15 cellular contexts compared by ENCODE assay signal in the genomic region with DNA sequence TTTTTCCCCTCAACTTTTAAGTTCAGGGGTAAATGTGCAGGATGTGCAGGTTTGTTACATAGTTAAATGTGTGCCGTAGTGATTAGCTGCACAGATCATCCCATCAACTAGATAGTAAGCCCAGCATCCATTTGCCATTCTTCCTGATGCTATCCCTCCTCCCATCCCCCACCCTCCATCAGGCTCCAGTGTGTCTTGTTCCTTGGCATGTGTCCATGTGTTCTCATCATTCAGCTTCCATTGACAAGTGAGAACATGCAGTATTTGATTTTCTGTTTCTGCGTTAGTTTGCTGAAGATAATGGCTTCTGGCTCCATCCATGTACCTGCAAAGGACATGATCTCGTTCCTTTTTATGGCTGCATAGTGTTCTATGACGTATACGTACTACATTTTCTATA. TPM values are rescaled to one million over a fixed set of nuclear protein-coding genes. Genes with fewer than 3 reads are reported as not detected.
A peak's percentile ranks its signal among the peaks of the same experiment; 100 is the strongest.
DNase-seq lines count a peak whose midpoint lies in the region; TF ChIP-seq lines count a peak whose summit lies in the region.
"Had no signal": no experiment of that assay in that cellular context is flagged by ENCODE, and none has a peak within 500 bp of the region (broad histone marks: within the 10 kb centered on the region; RNA-seq: fewer than 3 reads in every experiment).

No MANE protein-coding gene starts in this region.

- no peaks in the 10 kb centered on the region for H3K27me3 ChIP-seq in Peyer's patch
- H3K27me3 ChIP-seq: BLaER1 treated with 17β-estradiol and CSF1 and Interleukin-3, amounts not matched to agents 10 nM and 100 nM; SJSA1; upper lobe of right lung had no signal

- H3K9me3 Mint-ChIP-seq in CD14-positive monocyte: peaks cover 0 to 2% (median 0%) of the 10 kb centered on the region in 7 donors
- H3K9me3 Mint-ChIP-seq in activated T-helper 1 cell treated with anti-CD3 and anti-CD28 coated beads, Interleukin-12 subunit alpha, Interleukin-12 subunit beta, Interleukin-2, Interleukin-4 antibody, amounts not matched to agents 30 ng/mL and 10 ng/mL and 1 ng/mL, durations not matched to agents 14 hours and 24 hours and 36 hours: no peaks in the 10 kb centered on the region
- H3K9me3 Mint-ChIP-seq: GM23338 had no signal

- no peaks in the 10 kb centered on the region for H3K9me3 ChIP-seq in Peyer's patch
- H3K9me3 ChIP-seq: SJSA1, upper lobe of right lung had no signal

- intact Hi-C loops in CD14-positive monocyte (cut with micrococcal nuclease): no loop called here
- intact Hi-C loops in activated T-helper 1 cell treated with anti-CD3 and anti-CD28 coated beads, Interleukin-12 subunit alpha, Interleukin-12 subunit beta, Interleukin-2, Interleukin-4 antibody, amounts not matched to agents 30 ng/mL and 10 ng/mL and 1 ng/mL, durations not matched to agents 14 hours and 24 hours and 36 hours (cut with micrococcal nuclease): no loop called here

- no peaks in the 10 kb centered on the region for H3K27me3 Mint-ChIP-seq in CD14-positive monocyte (ENCODE audit: low read depth in 3 of 3)
- H3K27me3 Mint-ChIP-seq in activated T-helper 1 cell treated with anti-CD3 and anti-CD28 coated beads, Interleukin-12 subunit alpha, Interleukin-12 subunit beta, Interleukin-2, Interleukin-4 antibody, amounts not matched to agents 30 ng/mL and 10 ng/mL and 1 ng/mL, durations not matched to agents 14 hours and 24 hours and 36 hours (ENCODE audit: insufficient read depth): no peaks in the 10 kb centered on the region
- H3K27me3 Mint-ChIP-seq: progenitor cell of endocrine pancreas had no signal

- DNase-seq in DMS153 (lab: John Stamatoyannopoulos, UW) (peak; percentile 68), NCI-H69 (lab: John Stamatoyannopoulos, UW) (peak; percentile 51), epithelial cell of prostate (ENCODE audit: low read depth, low spot score) (peak; percentile 46), occipital lobe (lab: John Stamatoyannopoulos, UW) (peak; percentile 4), Peyer's patch (no peak), CD14-positive monocyte (ENCODE audit: low spot score) (no peak), coronary artery (ENCODE audit: low spot score) (no peak)
- DNase-seq in activated T-helper 1 cell treated with anti-CD3 and anti-CD28 coated beads, Interleukin-12 subunit alpha, Interleukin-12 subunit beta, Interleukin-2, Interleukin-4 antibody, amounts not matched to agents 30 ng/mL and 10 ng/mL and 1 ng/mL, durations not matched to agents 14 hours and 24 hours and 36 hours (ENCODE audit: low spot score): no peak
- DNase-seq: activated CD4-positive, CD25-positive, alpha-beta regulatory T cell; central memory CD4-positive, alpha-beta T cell; upper lobe of right lung had no signal

- TF ChIP-seq CTCF in Peyer's patch (IDR thresholded peaks at IDR 0.05): no peak
- no peak for TF ChIP-seq CTCF in CD14-positive monocyte (IDR thresholded peaks at IDR 0.05)
- TF ChIP-seq CTCF in coronary artery (IDR thresholded peaks at IDR 0.05): no peak

- no peak overlapping the region for H3K4me3 ChIP-seq in Peyer's patch
- no peak overlapping the region for H3K4me3 ChIP-seq in coronary artery
- H3K4me3 ChIP-seq: BLaER1 treated with 17β-estradiol and CSF1 and Interleukin-3, amounts not matched to agents 10 nM and 100 nM; GM23338; SJSA1; upper lobe of right lung had no signal

- H3K4me1 Mint-ChIP-seq in CD14-positive monocyte: no peaks in the 10 kb centered on the region
- H3K4me1 Mint-ChIP-seq in activated T-helper 1 cell treated with anti-CD3 and anti-CD28 coated beads, Interleukin-12 subunit alpha, Interleukin-12 subunit beta, Interleukin-2, Interleukin-4 antibody, amounts not matched to agents 30 ng/mL and 10 ng/mL and 1 ng/mL, durations not matched to agents 14 hours and 24 hours and 36 hours (ENCODE audit: low read depth): no peaks in the 10 kb centered on the region
- H3K4me1 Mint-ChIP-seq: GM23338 had no signal

- H3K36me3 ChIP-seq in Peyer's patch: peaks cover 0 to 50% (median 0%) of the 10 kb centered on the region in 3 donors

- TF ChIP-seq POLR2A in Peyer's patch (IDR thresholded peaks at IDR 0.05): no peak

- H3K36me3 Mint-ChIP-seq in CD14-positive monocyte: peaks cover 75 to 92% of the 10 kb centered on the region in 2 donors
- peaks cover 41% of the 10 kb centered on the region for H3K36me3 Mint-ChIP-seq in activated T-helper 1 cell treated with anti-CD3 and anti-CD28 coated beads, Interleukin-12 subunit alpha, Interleukin-12 subunit beta, Interleukin-2, Interleukin-4 antibody, amounts not matched to agents 30 ng/mL and 10 ng/mL and 1 ng/mL, durations not matched to agents 14 hours and 24 hours and 36 hours (ENCODE audit: low read depth)

- peaks cover 0 to 5% (median 0%) of the 10 kb centered on the region in 4 donors for H3K4me1 ChIP-seq in Peyer's patch
- H3K4me1 ChIP-seq: SJSA1 had no signal

- no peak overlapping the region for H3K4me3 Mint-ChIP-seq in CD14-positive monocyte
- no peak overlapping the region for H3K4me3 Mint-ChIP-seq in activated T-helper 1 cell treated with anti-CD3 and anti-CD28 coated beads, Interleukin-12 subunit alpha, Interleukin-12 subunit beta, Interleukin-2, Interleukin-4 antibody, amounts not matched to agents 30 ng/mL and 10 ng/mL and 1 ng/mL, durations not matched to agents 14 hours and 24 hours and 36 hours
- H3K4me3 Mint-ChIP-seq: GM23338 had no signal

- H3K27ac Mint-ChIP-seq in CD14-positive monocyte: no peak overlapping the region
- H3K27ac Mint-ChIP-seq in activated T-helper 1 cell treated with anti-CD3 and anti-CD28 coated beads, Interleukin-12 subunit alpha, Interleukin-12 subunit beta, Interleukin-2, Interleukin-4 antibody, amounts not matched to agents 30 ng/mL and 10 ng/mL and 1 ng/mL, durations not matched to agents 14 hours and 24 hours and 36 hours: no peak overlapping the region
- H3K27ac Mint-ChIP-seq: GM23338, progenitor cell of endocrine pancreas had no signal

- H3K27ac ChIP-seq in epithelial cell of prostate (no peak overlapping the region), Peyer's patch (no peak overlapping the region), coronary artery (no peak overlapping the region)
- H3K27ac ChIP-seq: BLaER1 treated with 17β-estradiol and CSF1 and Interleukin-3, amounts not matched to agents 10 nM and 100 nM; SJSA1; upper lobe of right lung had no signal

RNA-seq across cellular contexts. Expression of a gene that starts 42.2 kb away (rescaled TPM):
- total RNA-seq in occipital lobe (36.2 TPM), Peyer's patch (100 to 1,000 TPM in 1 of 4 donors, 10 to 100 TPM in 3; 36.7 to 101 (median 37.8) TPM)
- polyA plus RNA-seq in CD14-positive monocyte: 10 to 100 TPM; 11.8 to 18.2 TPM
- total RNA-seq in activated T-helper 1 cell treated with anti-CD3 and anti-CD28 coated beads, Interleukin-12 subunit alpha, Interleukin-12 subunit beta, Interleukin-2, Interleukin-4 antibody, amounts not matched to agents 30 ng/mL and 10 ng/mL and 1 ng/mL, durations not matched to agents 14 hours and 24 hours and 36 hours: 16.2 and 18.8 TPM in 2 replicates

RNA-seq across cellular contexts. Expression of a gene that starts 47.2 kb away (rescaled TPM):
- total RNA-seq in occipital lobe (9.4 TPM), Peyer's patch (10 to 100 TPM in 1 of 4 donors, 1 to 10 TPM in 3; 3.9 to 22.3 (median 7.1) TPM)
- under 1 TPM in 1 of 2 donors, not detected in 1; 0.12 TPM for polyA plus RNA-seq in CD14-positive monocyte
- total RNA-seq in activated T-helper 1 cell treated with anti-CD3 and anti-CD28 coated beads, Interleukin-12 subunit alpha, Interleukin-12 subunit beta, Interleukin-2, Interleukin-4 antibody, amounts not matched to agents 30 ng/mL and 10 ng/mL and 1 ng/mL, durations not matched to agents 14 hours and 24 hours and 36 hours: 1.2 and 1.3 TPM in 2 replicates

Comparison
In these comparisons a context has a peak if more than half of its experiments do, and no peak if none do; other contexts are left out.
1. DNase-seq: peak in DMS153 (single experiment), NCI-H69 (single experiment), epithelial cell of prostate (single experiment) and occipital lobe (single experiment); none in Peyer's patch (0 of 3), CD14-positive monocyte (single experiment), activated T-helper 1 cell treated with anti-CD3 and anti-CD28 coated beads, Interleukin-12 subunit alpha, Interleukin-12 subunit beta, Interleukin-2, Interleukin-4 antibody, amounts not matched to agents 30 ng/mL and 10 ng/mL and 1 ng/mL, durations not matched to agents 14 hours and 24 hours and 36 hours (single experiment) and coronary artery (single experiment).